Comparison of ENCODE assay signal across 9 cellular contexts in genomic region chr1:216566809-216567208, GRCh38.
DNase-seq lines count a peak whose midpoint lies in the region; ATAC-seq and TF ChIP-seq lines count a peak whose summit lies in the region.
"Had no signal": no experiment of that assay in that cellular context is flagged by ENCODE, and none has a peak within 500 bp of the region (broad histone marks: within the 10 kb centered on the region; RNA-seq: fewer than 3 reads in every experiment).

No MANE protein-coding gene starts in this region.

- no peaks in the 10 kb centered on the region for H3K4me1 Mint-ChIP-seq in Calu3 (ENCODE audit: low read depth, unreplicated experiment)

- ATAC-seq in foreskin keratinocyte, result peak; percentile 47
- ATAC-seq in HG03520 (IDR thresholded peaks at IDR 0.05; ENCODE audit: unreplicated experiment), result no peak

- H3K4me3 Mint-ChIP-seq in Calu3 (ENCODE audit: low read depth, unreplicated experiment), result no peak overlapping the region

- no peak for TF ChIP-seq CTCF in Calu3 (IDR thresholded peaks at IDR 0.05; ENCODE audit: unreplicated experiment)
- peak; percentile 63 for TF ChIP-seq CTCF in foreskin keratinocyte (conservative IDR thresholded peaks at IDR 0.05)

- peaks cover 22% of the 10 kb centered on the region for H3K27me3 Mint-ChIP-seq in Calu3 (ENCODE audit: unreplicated experiment)

- CTCF ChIA-PET in Calu3 (lab: Charles Lee), result interaction anchor here (0.6 to 2.1 kb wide), 2 partner anchors 12 to 346 kb away, joined by 3 to 8 read pairs; no protein-coding TSS in a partner anchor

- BruUV-seq in Calu3 (replicated peaks; lab: Mats Ljungman, UMichigan), result no TSS peak

- H3K27me3 ChIP-seq in foreskin keratinocyte, result no peaks in the 10 kb centered on the region

- H3K9me3 Mint-ChIP-seq in Calu3 (ENCODE audit: low read depth, unreplicated experiment), result no peaks in the 10 kb centered on the region

- intact Hi-C loops in Calu3 (cut with micrococcal nuclease; ENCODE audit: unreplicated experiment) (loop anchor here (1.0 to 5.0 kb wide), 5 partner anchors 256 to 885 kb away; no protein-coding TSS in a partner anchor), head of caudate nucleus (cut with DNase I) (no loop called here)

- no peak overlapping the region for H3K27ac ChIP-seq in foreskin keratinocyte
- H3K27ac ChIP-seq: SK-N-MC had no signal

- H3K36me3 Mint-ChIP-seq in Calu3 (ENCODE audit: insufficient read depth, unreplicated experiment), result no peaks in the 10 kb centered on the region

- peak; percentile 23 for DNase-seq in Calu3
- DNase-seq in H4 (ENCODE audit: low spot score), result peak; percentile 24
- DNase-seq in RPMI7951 (ENCODE audit: low read depth), result peak; percentile 1
- DNase-seq in foreskin keratinocyte, result peak in 1 of 2 donors; percentile 26
- no peak for DNase-seq in stimulated activated CD4-positive, alpha-beta T cell treated with anti-CD3 and anti-CD28 coated beads, Interleukin-4, amount 100 ng/mL, for 4 hours
- DNase-seq in NCI-H2029 (lab: John Stamatoyannopoulos, UW), result no peak
- no peak for DNase-seq in head of caudate nucleus

- no peak overlapping the region for H3K27ac Mint-ChIP-seq in Calu3 (ENCODE audit: unreplicated experiment)

- no peaks in the 10 kb centered on the region for H3K4me1 ChIP-seq in foreskin keratinocyte

Comparison
In these comparisons a context has a peak if more than half of its experiments do, and no peak if none do; other contexts are left out.
1. DNase-seq: peak in Calu3 (single experiment), H4 (single experiment) and RPMI7951 (single experiment); none in stimulated activated CD4-positive, alpha-beta T cell treated with anti-CD3 and anti-CD28 coated beads, Interleukin-4, amount 100 ng/mL, for 4 hours (0 of 2), NCI-H2029 (single experiment) and head of caudate nucleus (0 of 42).